In genomic region chr6:24666616-24667377, GRCh38 we compare ENCODE assay signal across 9 cellular contexts. TPM values are rescaled to one million over a fixed set of nuclear protein-coding genes. Genes with fewer than 3 reads are reported as not detected.
A peak's percentile ranks its signal among the peaks of the same experiment; 100 is the strongest.
DNase-seq lines count a peak whose midpoint lies in the region; ATAC-seq, FAIRE-seq and TF ChIP-seq lines count a peak whose summit lies in the region.
"Had no signal": no experiment of that assay in that cellular context is flagged by ENCODE, and none has a peak within 500 bp of the region (broad histone marks: within the 10 kb centered on the region; RNA-seq: fewer than 3 reads in every experiment).

Gene ACOT13, plus strand, starts transcription at chr6:24667077. Its CDS starts 187 bp downstream, at chr6:24667264.
A gene with protein sequence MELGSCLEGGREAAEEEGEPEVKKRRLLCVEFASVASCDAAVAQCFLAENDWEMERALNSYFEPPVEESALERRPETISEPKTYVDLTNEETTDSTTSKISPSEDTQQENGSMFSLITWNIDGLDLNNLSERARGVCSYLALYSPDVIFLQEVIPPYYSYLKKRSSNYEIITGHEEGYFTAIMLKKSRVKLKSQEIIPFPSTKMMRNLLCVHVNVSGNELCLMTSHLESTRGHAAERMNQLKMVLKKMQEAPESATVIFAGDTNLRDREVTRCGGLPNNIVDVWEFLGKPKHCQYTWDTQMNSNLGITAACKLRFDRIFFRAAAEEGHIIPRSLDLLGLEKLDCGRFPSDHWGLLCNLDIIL (minus strand): TSS chr6:24666899. CDS start chr6:24666862, 37 bp downstream.

- H3K9me1 ChIP-seq in keratinocyte (ENCODE audit: control insufficient read depth, extremely low read depth, insufficient read depth, low read length), result no peaks in the 10 kb centered on the region

- H3K4me3 ChIP-seq in keratinocyte (ENCODE audit: control insufficient read depth in 2 of 3, extremely low read depth in 1 of 3, insufficient read depth in 2 of 3, low read depth in 1 of 3, low read length in 3 of 3), result peak within 1 kb of the TSS; percentile 60 to 100 (median 99)

- H3K9ac ChIP-seq in keratinocyte (ENCODE audit: control insufficient read depth, extremely low read depth, insufficient read depth, low read length), result peak within 1 kb of the TSS; percentile 91

- DNase-seq in AG09319 (ENCODE audit: extremely low read depth, low read depth) (peak; percentile 92), NCI-H345 (lab: John Stamatoyannopoulos, UW) (peak; percentile 97), keratinocyte (ENCODE audit: low read depth, low spot score) (peak; percentile 67)
- DNase-seq in activated CD4-positive, CD25-positive, alpha-beta regulatory T cell (lab: John Stamatoyannopoulos, UW), result peak; percentile 85 to 93 (median 90)
- peak; percentile 97 for DNase-seq in central memory CD4-positive, alpha-beta T cell
- peak; percentile 93 for DNase-seq in stimulated activated CD4-positive, alpha-beta T cell treated with anti-CD3 and anti-CD28 coated beads, Interleukin-15, amount 100 ng/mL, for 1 hour (ENCODE audit: low read depth in 1 of 2, low spot score in 1 of 2)

- TF ChIP-seq POLR2A in GM18951 (IDR thresholded peaks at IDR 0.05; ENCODE audit: extremely low read depth, insufficient read depth, insufficient read length), result peak; percentile 84

- peak within 1 kb of the TSS; percentile 95 for H3K27ac ChIP-seq in keratinocyte (ENCODE audit: control insufficient read depth, insufficient read depth, low read length)

- TF ChIP-seq CTCF in AG09319 (IDR thresholded peaks at IDR 0.05; ENCODE audit: low read depth, low read length) (peak; percentile 52), keratinocyte (optimal IDR thresholded peaks at IDR 0.05 in 1 of 3, IDR thresholded peaks at IDR 0.05 in 1 of 3, conservative IDR thresholded peaks at IDR 0.05 in 1 of 3; ENCODE audit: extremely low read depth in 1 of 3, insufficient read depth in 2 of 3, low read length in 3 of 3) (peak in 2 of 3 experiments; percentile 55 to 57)

- peaks cover 10 to 12% of the 10 kb centered on the region in 2 experiments for H3K36me3 ChIP-seq in keratinocyte (ENCODE audit: control insufficient read depth in 2 of 2, extremely low read depth in 1 of 2, insufficient read depth in 2 of 2, low read length in 2 of 2)

- no peaks in the 10 kb centered on the region for H3K9me3 ChIP-seq in keratinocyte (ENCODE audit: control insufficient read depth, low read depth, low read length)

- ATAC-seq in HG03196 (IDR thresholded peaks at IDR 0.05; ENCODE audit: unreplicated experiment), result peak; percentile 95

- in situ Hi-C loops in GM18951 (cut with MboI; ENCODE audit: low sequenced_read_pairs, unreplicated experiment), result no loop called here

- H2AFZ ChIP-seq in keratinocyte (ENCODE audit: control insufficient read depth, low read length), result peak within 1 kb of the TSS; percentile 99

- H3K4me1 ChIP-seq in keratinocyte (ENCODE audit: control insufficient read depth, extremely low read depth, insufficient read depth, low read length), result peaks cover 16% of the 10 kb centered on the region

- H3K27me3 ChIP-seq in keratinocyte (ENCODE audit: control insufficient read depth, extremely low read depth, insufficient read depth, low read length), result no peaks in the 10 kb centered on the region

- no peaks in the 10 kb centered on the region for H4K20me1 ChIP-seq in keratinocyte (ENCODE audit: control insufficient read depth, extremely low read depth, insufficient read depth, low read length)

- peak within 1 kb of the TSS; percentile 92 for H3K4me2 ChIP-seq in keratinocyte (ENCODE audit: control insufficient read depth, extremely low read depth, insufficient read depth, low read depth, low read length)

- H3K79me2 ChIP-seq in keratinocyte (ENCODE audit: control insufficient read depth, insufficient read depth, low read length), result peaks cover 41% of the 10 kb centered on the region

- FAIRE-seq in keratinocyte (lab: Jason Lieb, UNC), result no peak
- FAIRE-seq: colon had no signal

- dilution Hi-C loops in keratinocyte (cut with MboI; ENCODE audit: extremely low pct_ligation_motif_present, low sequenced_read_pairs), result no loop called here

RNA-seq across cellular contexts. Expression of gene ACOT13, which starts in this region (rescaled TPM):
- polyA plus RNA-seq in keratinocyte, result 29.5 to 57.9 TPM (median 41.5 TPM) in 3 replicates
- 124 TPM for polyA plus RNA-seq in keratinocyte (2011; ENCODE audit: low read depth)
- polyA plus RNA-seq in keratinocyte (2011; cell fraction: cytosol; rRNA removed), result 43.1 and 68.9 TPM in 2 replicates
- 21.8 and 22.7 TPM in 2 replicates for polyA plus RNA-seq in keratinocyte (2011; cell fraction: nucleus; rRNA removed)
- 34.7 and 35.6 TPM in 2 replicates for polyA plus RNA-seq in keratinocyte (2012; ENCODE audit: low replicate concordance)
- 4.8 to 18.6 TPM (median 5.2 TPM) in 3 replicates for polyA minus RNA-seq in keratinocyte
- polyA minus RNA-seq in keratinocyte (2011; cell fraction: cytosol; rRNA and poly(A)+ RNA removed), result 10.9 TPM
- polyA minus RNA-seq in keratinocyte (2011; cell fraction: nucleus; rRNA and poly(A)+ RNA removed), result 1.6 and 1.9 TPM in 2 replicates

RNA-seq across cellular contexts. Expression of the second gene that starts in this region (rescaled TPM):
- polyA plus RNA-seq in keratinocyte, result 21.5 to 39.8 TPM (median 24.2 TPM) in 3 replicates
- 25.9 TPM for polyA plus RNA-seq in keratinocyte (2011; ENCODE audit: low read depth)
- polyA plus RNA-seq in keratinocyte (2011; cell fraction: cytosol; rRNA removed), result 21.0 and 36.1 TPM in 2 replicates
- polyA plus RNA-seq in keratinocyte (2011; cell fraction: nucleus; rRNA removed), result 20.8 and 26.0 TPM in 2 replicates
- 28.0 and 39.3 TPM in 2 replicates for polyA plus RNA-seq in keratinocyte (2012; ENCODE audit: low replicate concordance)
- 7.0 to 15.9 TPM (median 8.6 TPM) in 3 replicates for polyA minus RNA-seq in keratinocyte
- 12.3 TPM for polyA minus RNA-seq in keratinocyte (2011; cell fraction: cytosol; rRNA and poly(A)+ RNA removed)
- polyA minus RNA-seq in keratinocyte (2011; cell fraction: nucleus; rRNA and poly(A)+ RNA removed), result 5.4 and 8.6 TPM in 2 replicates

Comparison
In these comparisons a context has a peak if more than half of its experiments do, and no peak if none do; other contexts are left out.
1. Peak in every context shown above with its lines: DNase-seq, ATAC-seq, H3K4me3 ChIP-seq and H3K27ac ChIP-seq.